ENCODE assay signal across 9 cellular contexts in the genomic region with DNA sequence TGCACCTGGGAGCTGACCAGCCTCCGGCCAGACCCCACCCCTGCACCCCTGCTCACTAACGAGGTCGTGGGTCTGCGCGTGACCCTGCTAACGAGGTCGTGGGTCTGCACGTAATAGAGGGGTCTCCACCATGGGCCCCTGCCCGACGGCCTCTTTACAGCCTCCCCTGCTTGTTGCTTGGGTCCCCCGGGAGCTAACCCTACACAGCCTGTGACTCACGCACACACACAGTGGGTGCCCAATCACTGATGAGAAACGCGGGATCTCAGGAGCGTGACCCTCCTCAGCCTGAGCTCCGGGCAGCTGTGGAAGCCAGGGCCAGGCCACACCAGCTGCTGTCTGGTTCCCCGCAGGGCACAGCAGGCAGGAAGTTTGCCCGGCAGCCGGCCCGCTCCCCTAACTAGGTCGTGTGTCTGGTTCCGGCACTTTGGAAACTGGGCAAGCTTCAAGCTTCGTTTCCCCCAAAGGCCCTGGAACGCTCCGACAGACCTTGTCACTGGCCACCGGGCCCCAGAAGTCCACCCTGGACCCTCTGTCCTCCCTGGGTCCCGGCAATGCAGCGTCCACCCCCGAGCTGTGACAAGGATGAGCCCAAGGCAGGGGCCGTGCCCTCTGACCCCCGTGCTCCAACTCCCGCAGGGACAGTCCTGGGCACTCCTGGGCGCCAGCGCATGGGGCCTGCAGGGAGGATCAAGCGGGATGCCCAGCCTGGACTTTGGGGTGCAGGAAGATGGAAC. TPM values are rescaled to one million over a fixed set of nuclear protein-coding genes. Genes with fewer than 3 reads are reported as not detected.
A peak's percentile ranks its signal among the peaks of the same experiment; 100 is the strongest.
DNase-seq lines count a peak whose midpoint lies in the region; ATAC-seq and TF ChIP-seq lines count a peak whose summit lies in the region.
"Had no signal": no experiment of that assay in that cellular context is flagged by ENCODE, and none has a peak within 500 bp of the region (broad histone marks: within the 10 kb centered on the region; RNA-seq: fewer than 3 reads in every experiment).

No MANE protein-coding gene starts in this region.

- H3K4me3 ChIP-seq in MG63 (no peak overlapping the region), body of pancreas (no peak overlapping the region), mucosa of stomach (ENCODE audit: low read length) (peak overlapping the region; percentile 87)

- H3K9me3 ChIP-seq in MG63, result no peaks in the 10 kb centered on the region
- no peaks in the 10 kb centered on the region for H3K9me3 ChIP-seq in body of pancreas
- no peaks in the 10 kb centered on the region for H3K9me3 ChIP-seq in mucosa of stomach (ENCODE audit: control insufficient read depth, low read length)
- H3K9me3 ChIP-seq: gastroesophageal sphincter had no signal

- peaks cover 35% of the 10 kb centered on the region for H3K4me1 ChIP-seq in body of pancreas
- peaks cover 49% of the 10 kb centered on the region for H3K4me1 ChIP-seq in mucosa of stomach (ENCODE audit: control insufficient read depth, insufficient read depth, low read length)

- no peak for TF ChIP-seq CTCF in body of pancreas (IDR thresholded peaks at IDR 0.05)

- H3K27ac ChIP-seq in body of pancreas, result peak overlapping the region; percentile 25 to 89 (median 76)

- peak overlapping the region; percentile 92 for H3K9ac ChIP-seq in mucosa of stomach (ENCODE audit: low read length)

- peak; percentile 86 for DNase-seq in DMS 273 (lab: John Stamatoyannopoulos, UW; ENCODE audit: unreplicated experiment)
- DNase-seq in MG63, result peak; percentile 92
- DNase-seq in body of pancreas, result peak in 2 of 4 donors; percentile 47 to 71
- no peak for DNase-seq in anterior cingulate cortex (lab: John Stamatoyannopoulos, UW)

- intact Hi-C loops in body of pancreas (cut with DNase I), result loop anchor here (10.0 kb wide), 1 partner anchor 318 kb away; no protein-coding TSS in a partner anchor

- ATAC-seq in body of pancreas (no peak), HG03565 (IDR thresholded peaks at IDR 0.05; ENCODE audit: unreplicated experiment) (no peak), HG03108 (IDR thresholded peaks at IDR 0.05; ENCODE audit: unreplicated experiment) (no peak), GM18873 (IDR thresholded peaks at IDR 0.05; ENCODE audit: low FRiP score, unreplicated experiment) (no peak)

- H3K36me3 ChIP-seq in MG63, result no peaks in the 10 kb centered on the region
- H3K36me3 ChIP-seq in body of pancreas (replicated peaks in 1 of 2; ENCODE audit: insufficient read depth in 1 of 2, low read depth in 2 of 2), result no peaks in the 10 kb centered on the region
- no peaks in the 10 kb centered on the region for H3K36me3 ChIP-seq in mucosa of stomach (ENCODE audit: control insufficient read depth, insufficient read depth, low read length)
- H3K36me3 ChIP-seq: gastroesophageal sphincter had no signal

- peak in 1 of 3 donors; percentile 19 for TF ChIP-seq POLR2A in body of pancreas (IDR thresholded peaks at IDR 0.05)

- 49 to 54% methylated on average over 12 to 34 of the region's 35 CpGs for WGBS in body of pancreas, 2 donors

- H3K27me3 ChIP-seq in MG63 (no peaks in the 10 kb centered on the region), body of pancreas (no peaks in the 10 kb centered on the region), mucosa of stomach (ENCODE audit: control insufficient read depth, insufficient read depth, low read length) (no peaks in the 10 kb centered on the region)

RNA-seq across cellular contexts. Expression of gene PTK6, which starts 0.8 kb away (rescaled TPM):
- 0.23 and 8.0 TPM in 2 replicates for total RNA-seq in MG63 (2014; rRNA removed; shearing (Covaris generic); ENCODE audit: low replicate concordance)
- total RNA-seq in body of pancreas, result 1 to 10 TPM; 3.0 to 5.4 TPM

RNA-seq across cellular contexts. Expression of gene SRMS, which starts 11.1 kb away (rescaled TPM):
- not detected in 2 replicates for total RNA-seq in MG63 (2014; rRNA removed; shearing (Covaris generic); ENCODE audit: low replicate concordance)
- not detected for total RNA-seq in body of pancreas
- total RNA-seq: gastroesophageal sphincter had no signal

RNA-seq across cellular contexts. Expression of gene PPDPF, which starts 15.8 kb away (rescaled TPM):
- 21.4 and 40.1 TPM in 2 replicates for total RNA-seq in MG63 (2014; rRNA removed; shearing (Covaris generic); ENCODE audit: low replicate concordance)
- 100 to 1,000 TPM in 1 of 2 donors, 10 to 100 TPM in 1; 69.9 to 106 TPM for total RNA-seq in body of pancreas

RNA-seq across cellular contexts. Expression of gene FNDC11, which starts 17.6 kb away (rescaled TPM):
- total RNA-seq in MG63 (2014; rRNA removed; shearing (Covaris generic); ENCODE audit: low replicate concordance), result not detected in 2 replicates
- 1 to 10 TPM in 1 of 2 donors, under 1 TPM in 1; 0.66 to 2.9 TPM for total RNA-seq in body of pancreas

RNA-seq across cellular contexts. Expression of gene EEF1A2, which starts 37.5 kb away (rescaled TPM):
- 62.5 and 113 TPM in 2 replicates for total RNA-seq in MG63 (2014; rRNA removed; shearing (Covaris generic); ENCODE audit: low replicate concordance)
- 10 to 100 TPM; 21.0 to 23.1 TPM for total RNA-seq in body of pancreas

Comparison
In these comparisons a context has a peak if more than half of its experiments do, and no peak if none do; other contexts are left out.
1. DNase-seq: peak in DMS 273 (single experiment) and MG63 (single experiment); none in anterior cingulate cortex (0 of 58).